In genomic region chr3:152969557-152970300, GRCh38 we compare ENCODE assay signal across 18 cellular contexts.
DNase-seq lines count a peak whose midpoint lies in the region; ATAC-seq and TF ChIP-seq lines count a peak whose summit lies in the region.
"Had no signal": no experiment of that assay in that cellular context is flagged by ENCODE, and none has a peak within 500 bp of the region (broad histone marks: within the 10 kb centered on the region; RNA-seq: fewer than 3 reads in every experiment).

No MANE protein-coding gene starts in this region.

- H3K27me3 Mint-ChIP-seq in HFFc6 (ENCODE audit: insufficient read depth) = no peaks in the 10 kb centered on the region

- H3K36me3 Mint-ChIP-seq in HFFc6 (ENCODE audit: low read depth) = no peaks in the 10 kb centered on the region
- H3K36me3 Mint-ChIP-seq: immature natural killer cell had no signal

- no peaks in the 10 kb centered on the region for H3K27me3 ChIP-seq in hepatocyte
- H3K27me3 ChIP-seq: upper lobe of left lung had no signal

- in situ Hi-C loops in astrocyte of the spinal cord (cut with HindIII; ENCODE audit: low sequenced_read_pairs) = no loop called here

- no peaks in the 10 kb centered on the region for H3K4me1 ChIP-seq in hepatocyte (ENCODE audit: insufficient read depth)
- H3K4me1 ChIP-seq: upper lobe of left lung had no signal

- DNase-seq in AG08396 (ENCODE audit: low spot score) (peak; percentile 12), HFFc6 (peak; percentile 17), astrocyte of the spinal cord (ENCODE audit: low read depth, low spot score) (peak; percentile 19), iris pigment epithelial cell (ENCODE audit: low read depth) (peak; percentile 26), dermis blood vessel endothelial cell (no peak), hepatocyte (ENCODE audit: low spot score) (no peak), left cardiac atrium (no peak)
- DNase-seq: activated CD4-positive, CD25-positive, alpha-beta regulatory T cell; activated naive CD4-positive, alpha-beta T cell treated with Interleukin-2 at 50 U/mL for 16 hours; cerebellar nuclear complex; immature natural killer cell; MV-4-11; NCI-H2171; posterior cingulate gyrus; stimulated activated CD4-positive, alpha-beta T cell treated with anti-CD3 and anti-CD28 coated beads, Interleukin-2, amount 100 ng/mL, for 24 hours; upper lobe of left lung had no signal

- H3K4me1 Mint-ChIP-seq in HFFc6 (ENCODE audit: low read depth) = peaks cover 6% of the 10 kb centered on the region; the same call in 1 of the 2 replicates
- H3K4me1 Mint-ChIP-seq: immature natural killer cell had no signal

- intact Hi-C loops in left cardiac atrium (cut with DNase I) = loop anchor here in 1 of 2 donors (10.0 kb wide), 1 partner anchor 275 kb away; no protein-coding TSS in a partner anchor

- no peaks in the 10 kb centered on the region for H3K36me3 ChIP-seq in hepatocyte (replicated peaks; ENCODE audit: insufficient read depth, low read depth)
- H3K36me3 ChIP-seq: upper lobe of left lung had no signal

- no peaks in the 10 kb centered on the region for H3K9me2 ChIP-seq in hepatocyte (replicated peaks; ENCODE audit: insufficient read depth)

- H3K4me3 Mint-ChIP-seq in HFFc6 = no peak overlapping the region
- H3K4me3 Mint-ChIP-seq: immature natural killer cell had no signal

- H3K27ac Mint-ChIP-seq in HFFc6 = no peak overlapping the region
- H3K27ac Mint-ChIP-seq: immature natural killer cell had no signal

- no peak overlapping the region for H3K27ac ChIP-seq in hepatocyte
- H3K27ac ChIP-seq: upper lobe of left lung had no signal

- ATAC-seq in left cardiac atrium = no peak
- no peak for ATAC-seq in HG02588 (IDR thresholded peaks at IDR 0.05; ENCODE audit: unreplicated experiment)
- ATAC-seq: GM12878 had no signal

- no peaks in the 10 kb centered on the region for H3K9me3 ChIP-seq in hepatocyte (ENCODE audit: low read depth)

- H4K20me1 ChIP-seq in hepatocyte (ENCODE audit: insufficient read depth, poor library complexity, severe bottlenecking) = no peaks in the 10 kb centered on the region

- H3K4me2 ChIP-seq in hepatocyte = no peak overlapping the region

- no peak overlapping the region for H3K4me3 ChIP-seq in astrocyte of the spinal cord (ENCODE audit: low read depth, low read length)
- no peak overlapping the region for H3K4me3 ChIP-seq in hepatocyte
- H3K4me3 ChIP-seq: GM12878, upper lobe of left lung had no signal

- H3K9me3 Mint-ChIP-seq in HFFc6 = no peaks in the 10 kb centered on the region; the same call in none of the 2 replicates
- H3K9me3 Mint-ChIP-seq: immature natural killer cell had no signal

- no peak for TF ChIP-seq CTCF in HFFc6 (IDR thresholded peaks at IDR 0.05)
- no peak for TF ChIP-seq CTCF in astrocyte of the spinal cord (IDR thresholded peaks at IDR 0.05; ENCODE audit: low read depth, low read length)
- no peak for TF ChIP-seq CTCF in hepatocyte (IDR thresholded peaks at IDR 0.05; ENCODE audit: poor library complexity)

- H3K79me2 ChIP-seq in hepatocyte = no peaks in the 10 kb centered on the region

- 100% methylated on average over 1 of the region's 1 CpG for WGBS in hepatocyte (ENCODE audit: low lambda C conversion rate, missing lambda C conversion rate)

- no peak overlapping the region for H2AFZ ChIP-seq in hepatocyte

Comparison
In these comparisons a context has a peak if more than half of its experiments do, and no peak if none do; other contexts are left out.
1. DNase-seq: peak in AG08396 (single experiment), HFFc6 (single experiment), astrocyte of the spinal cord (single experiment) and iris pigment epithelial cell (single experiment); none in dermis blood vessel endothelial cell (single experiment), hepatocyte (single experiment) and left cardiac atrium (single experiment).